ENCODE assay signal across 9 cellular contexts in genomic region chr9:89177401-89178161, GRCh38. TPM values are rescaled to one million over a fixed set of nuclear protein-coding genes. Genes with fewer than 3 reads are reported as not detected.
DNase-seq lines count a peak whose midpoint lies in the region; ATAC-seq and TF ChIP-seq lines count a peak whose summit lies in the region.
"Had no signal": no experiment of that assay in that cellular context is flagged by ENCODE, and none has a peak within 500 bp of the region (broad histone marks: within the 10 kb centered on the region; RNA-seq: fewer than 3 reads in every experiment).

No MANE protein-coding gene starts in this region.

- H3K27ac ChIP-seq in left lung (peak overlapping the region; percentile 79 to 93), thymus (ENCODE audit: low read depth) (no peak overlapping the region)

- H3K4me1 ChIP-seq in left lung, result peaks cover 11 to 20% of the 10 kb centered on the region in 2 donors
- H3K4me1 ChIP-seq in thymus (ENCODE audit: control insufficient read depth, insufficient read depth, low read length), result peaks cover 6% of the 10 kb centered on the region

- H3K4me1 Mint-ChIP-seq in activated T-helper 2 cell treated with anti-CD3 and anti-CD28 coated beads, Interferon-gamma antibody, Interleukin-2, Interleukin-4, amounts not matched to agents 10 μg/mL and 5 μg/mL and 100 μg/mL, durations not matched to agents 14 hours and 24 hours and 36 hours (ENCODE audit: low read depth), result peaks cover 10% of the 10 kb centered on the region

- peak overlapping the region; percentile 66 to 67 for H3K4me3 ChIP-seq in cardiac fibroblast (replicated peaks in 1 of 2; ENCODE audit: low read depth in 2 of 2, low read length in 2 of 2)
- peak overlapping the region; percentile 41 to 49 for H3K4me3 ChIP-seq in left lung
- H3K4me3 ChIP-seq in thymus (ENCODE audit: low read length), result peak overlapping the region; percentile 12

- intact Hi-C loops in left lung (cut with DNase I), result no loop called here
- intact Hi-C loops in activated T-helper 2 cell treated with anti-CD3 and anti-CD28 coated beads, Interferon-gamma antibody, Interleukin-2, Interleukin-4, amounts not matched to agents 10 μg/mL and 5 μg/mL and 100 μg/mL, durations not matched to agents 14 hours and 24 hours and 36 hours (cut with micrococcal nuclease), result loop anchor here (10.0 kb wide), 1 partner anchor 97 kb away; no protein-coding TSS in a partner anchor

- DNase-seq in NCI-H1417 (lab: John Stamatoyannopoulos, UW) (peak in 2 of 3 experiments; percentile 56 to 60), NCI-H1417 treated with DMSO at 0.1 percent for 48 hours (lab: John Stamatoyannopoulos, UW) (no peak), cardiac fibroblast (ENCODE audit: low read depth in 2 of 2) (peak; percentile 36 to 39), left lung (peak in 1 of 2 donors; percentile 81), NCI-H2171 treated with DMSO at 0.1 percent for 48 hours (lab: John Stamatoyannopoulos, UW) (no peak), SHP77 treated with DMSO at 0.1 percent for 48 hours (lab: John Stamatoyannopoulos, UW) (no peak)
- DNase-seq in activated T-helper 2 cell treated with anti-CD3 and anti-CD28 coated beads, Interferon-gamma antibody, Interleukin-2, Interleukin-4, amounts not matched to agents 10 μg/mL and 5 μg/mL and 100 μg/mL, durations not matched to agents 14 hours and 24 hours and 36 hours (ENCODE audit: low spot score), result no peak

- no peaks in the 10 kb centered on the region for H3K36me3 Mint-ChIP-seq in activated T-helper 2 cell treated with anti-CD3 and anti-CD28 coated beads, Interferon-gamma antibody, Interleukin-2, Interleukin-4, amounts not matched to agents 10 μg/mL and 5 μg/mL and 100 μg/mL, durations not matched to agents 14 hours and 24 hours and 36 hours (ENCODE audit: low read depth)
- H3K36me3 Mint-ChIP-seq: stimulated activated effector memory CD8-positive, alpha-beta T cell treated with anti-CD3 and anti-CD28 coated beads, Interleukin-12 subunit alpha, Interleukin-12 subunit beta, amount 100 ng/mL, for 72 hours had no signal

- H3K27me3 ChIP-seq in left lung (peaks cover 11 to 74% of the 10 kb centered on the region in 2 donors), thymus (ENCODE audit: control insufficient read depth, insufficient read depth) (peaks cover 47% of the 10 kb centered on the region)

- H3K27ac Mint-ChIP-seq in activated T-helper 2 cell treated with anti-CD3 and anti-CD28 coated beads, Interferon-gamma antibody, Interleukin-2, Interleukin-4, amounts not matched to agents 10 μg/mL and 5 μg/mL and 100 μg/mL, durations not matched to agents 14 hours and 24 hours and 36 hours, result no peak overlapping the region
- H3K27ac Mint-ChIP-seq: stimulated activated effector memory CD8-positive, alpha-beta T cell treated with anti-CD3 and anti-CD28 coated beads, Interleukin-12 subunit alpha, Interleukin-12 subunit beta, amount 100 ng/mL, for 72 hours had no signal

- H3K36me3 ChIP-seq in left lung, result no peaks in the 10 kb centered on the region
- no peaks in the 10 kb centered on the region for H3K36me3 ChIP-seq in thymus (ENCODE audit: control insufficient read depth, insufficient read depth)

- no peaks in the 10 kb centered on the region for H3K9me3 Mint-ChIP-seq in activated T-helper 2 cell treated with anti-CD3 and anti-CD28 coated beads, Interferon-gamma antibody, Interleukin-2, Interleukin-4, amounts not matched to agents 10 μg/mL and 5 μg/mL and 100 μg/mL, durations not matched to agents 14 hours and 24 hours and 36 hours
- H3K9me3 Mint-ChIP-seq: stimulated activated effector memory CD8-positive, alpha-beta T cell treated with anti-CD3 and anti-CD28 coated beads, Interleukin-12 subunit alpha, Interleukin-12 subunit beta, amount 100 ng/mL, for 72 hours had no signal

- H3K27me3 Mint-ChIP-seq in activated T-helper 2 cell treated with anti-CD3 and anti-CD28 coated beads, Interferon-gamma antibody, Interleukin-2, Interleukin-4, amounts not matched to agents 10 μg/mL and 5 μg/mL and 100 μg/mL, durations not matched to agents 14 hours and 24 hours and 36 hours (ENCODE audit: low read depth), result peaks cover 65% of the 10 kb centered on the region

- TF ChIP-seq CTCF in cardiac fibroblast (IDR thresholded peaks at IDR 0.05; ENCODE audit: low read depth, low read length) (no peak), left lung (IDR thresholded peaks at IDR 0.05) (no peak)

- no peak for ATAC-seq in left lung
- ATAC-seq: stimulated activated effector memory CD8-positive, alpha-beta T cell treated with anti-CD3 and anti-CD28 coated beads, Interleukin-12 subunit alpha, Interleukin-12 subunit beta, amount 100 ng/mL, for 72 hours had no signal

- 5% methylated on average over 59 of the region's 59 CpGs for WGBS in thymus

- H3K9me3 ChIP-seq in left lung (no peaks in the 10 kb centered on the region), thymus (ENCODE audit: control insufficient read depth) (peaks cover 1% of the 10 kb centered on the region)

- no peak overlapping the region for H3K4me3 Mint-ChIP-seq in activated T-helper 2 cell treated with anti-CD3 and anti-CD28 coated beads, Interferon-gamma antibody, Interleukin-2, Interleukin-4, amounts not matched to agents 10 μg/mL and 5 μg/mL and 100 μg/mL, durations not matched to agents 14 hours and 24 hours and 36 hours (ENCODE audit: low read depth)
- H3K4me3 Mint-ChIP-seq: stimulated activated effector memory CD8-positive, alpha-beta T cell treated with anti-CD3 and anti-CD28 coated beads, Interleukin-12 subunit alpha, Interleukin-12 subunit beta, amount 100 ng/mL, for 72 hours had no signal

RNA-seq across cellular contexts. Expression of gene SHC3, which starts 1.0 kb away (rescaled TPM):
- total RNA-seq in left lung, result 10 to 100 TPM; 12.7 to 19.2 TPM
- polyA plus RNA-seq in thymus, result 0.16 TPM
- not detected in 2 replicates for total RNA-seq in activated T-helper 2 cell treated with anti-CD3 and anti-CD28 coated beads, Interferon-gamma antibody, Interleukin-2, Interleukin-4, amounts not matched to agents 10 μg/mL and 5 μg/mL and 100 μg/mL, durations not matched to agents 14 hours and 24 hours and 36 hours

Comparison
In these comparisons a context has a peak if more than half of its experiments do, and no peak if none do; other contexts are left out.
1. DNase-seq: peak in NCI-H1417 (2 of 3) and cardiac fibroblast (2 of 2); none in NCI-H1417 treated with DMSO at 0.1 percent for 48 hours (single experiment), NCI-H2171 treated with DMSO at 0.1 percent for 48 hours (single experiment), activated T-helper 2 cell treated with anti-CD3 and anti-CD28 coated beads, Interferon-gamma antibody, Interleukin-2, Interleukin-4, amounts not matched to agents 10 μg/mL and 5 μg/mL and 100 μg/mL, durations not matched to agents 14 hours and 24 hours and 36 hours (single experiment) and SHP77 treated with DMSO at 0.1 percent for 48 hours (single experiment).
2. H3K4me3 ChIP-seq: peak in every context shown above with its lines; median percentile 66 in cardiac fibroblast; 45 in left lung; 12 in thymus.
3. RNA of gene SHC3, which starts 1.0 kb away (total RNA-seq): 12.7 to 19.2 TPM in left lung; not detected in activated T-helper 2 cell treated with anti-CD3 and anti-CD28 coated beads, Interferon-gamma antibody, Interleukin-2, Interleukin-4, amounts not matched to agents 10 μg/mL and 5 μg/mL and 100 μg/mL, durations not matched to agents 14 hours and 24 hours and 36 hours; every median in the first group is over 10 times any median in the second.